Comparison of ENCODE assay signal across 11 cellular contexts in genomic region chr3:36906504-36907149, GRCh38. TPM values are rescaled to one million over a fixed set of nuclear protein-coding genes. Genes with fewer than 3 reads are reported as not detected.
A peak's percentile ranks its signal among the peaks of the same experiment; 100 is the strongest.
DNase-seq lines count a peak whose midpoint lies in the region; ATAC-seq, FAIRE-seq and TF ChIP-seq lines count a peak whose summit lies in the region.
"Had no signal": no experiment of that assay in that cellular context is flagged by ENCODE, and none has a peak within 500 bp of the region (broad histone marks: within the 10 kb centered on the region; RNA-seq: fewer than 3 reads in every experiment).

No MANE protein-coding gene starts in this region.

- dilution Hi-C loops in endothelial cell of umbilical vein (cut with MboI; ENCODE audit: extremely low pct_ligation_motif_present, low sequenced_read_pairs), result no loop called here

- H3K4me3 ChIP-seq in endothelial cell of umbilical vein (replicated peaks in 1 of 3; ENCODE audit: insufficient read depth in 1 of 3, low read depth in 1 of 3, low read length in 3 of 3), result no peak overlapping the region
- H3K4me3 ChIP-seq: neural progenitor cell had no signal

- no peak overlapping the region for H3K27ac ChIP-seq in endothelial cell of umbilical vein (ENCODE audit: insufficient read depth, low read depth, low read length)
- H3K27ac ChIP-seq: neural progenitor cell had no signal

- POLR2A ChIA-PET in endothelial cell of umbilical vein (lab: Charles Lee), result no interaction called here

- no peaks in the 10 kb centered on the region for H3K79me2 ChIP-seq in endothelial cell of umbilical vein (ENCODE audit: control insufficient read depth, insufficient read depth, low read length)

- FAIRE-seq in endothelial cell of umbilical vein (lab: Jason Lieb, UNC), result no peak

- intact Hi-C loops in endothelial cell of umbilical vein (cut with micrococcal nuclease), result loop anchor here (5.0 kb wide), 1 partner anchor 276 kb away; no protein-coding TSS in a partner anchor

- no peaks in the 10 kb centered on the region for H3K9me3 ChIP-seq in endothelial cell of umbilical vein (replicated peaks; ENCODE audit: control insufficient read depth, insufficient read depth, low read length)
- H3K9me3 ChIP-seq: esophagus muscularis mucosa had no signal

- CTCF ChIA-PET in endothelial cell of umbilical vein (lab: Charles Lee), result interaction anchor here (1.4 to 5.4 kb wide), 4 partner anchors 17 to 52 kb away, joined by 3 to 71 read pairs (median 8); no protein-coding TSS in a partner anchor

- H3K36me3 ChIP-seq in endothelial cell of umbilical vein (ENCODE audit: control insufficient read depth in 2 of 2, extremely low read depth in 1 of 2, insufficient read depth in 2 of 2, low read length in 2 of 2), result no peaks in the 10 kb centered on the region
- H3K36me3 ChIP-seq: neural progenitor cell had no signal

- ATAC-seq in HG02840 (IDR thresholded peaks at IDR 0.05; ENCODE audit: low FRiP score, unreplicated experiment), result no peak
- ATAC-seq in GM18502 (IDR thresholded peaks at IDR 0.05; ENCODE audit: poor library complexity, unreplicated experiment), result no peak
- ATAC-seq in HG03565 (IDR thresholded peaks at IDR 0.05; ENCODE audit: unreplicated experiment), result no peak

- H4K20me1 ChIP-seq in endothelial cell of umbilical vein (replicated peaks; ENCODE audit: control insufficient read depth, extremely low read depth, insufficient read depth, low read length), result no peaks in the 10 kb centered on the region

- TF ChIP-seq CTCF in endothelial cell of umbilical vein (IDR thresholded peaks at IDR 0.05; ENCODE audit: extremely low read depth in 1 of 2, insufficient read depth in 1 of 2, low read depth in 1 of 2, low read length in 2 of 2), result no peak

- BruUV-seq in endothelial cell of umbilical vein (replicated peaks; lab: Mats Ljungman, UMichigan), result no TSS peak

- H3K9me1 ChIP-seq in endothelial cell of umbilical vein (replicated peaks; ENCODE audit: control insufficient read depth, extremely low read depth, insufficient read depth, low read length), result no peaks in the 10 kb centered on the region

- DNase-seq in GM03348 (ENCODE audit: low spot score) (peak; percentile 47), RPMI7951 (ENCODE audit: low read depth) (peak; percentile 13), endothelial cell of umbilical vein (ENCODE audit: low read depth, low spot score) (peak; percentile 60), renal cortical epithelial cell (ENCODE audit: low read depth) (peak; percentile 16)
- DNase-seq: activated effector memory CD4-positive, alpha-beta T cell treated with Interleukin-2 at 50 U/mL for 16 hours; NCI-H2171 had no signal

- H3K4me2 ChIP-seq in endothelial cell of umbilical vein (ENCODE audit: insufficient read depth, low read length), result no peak overlapping the region
- H3K4me2 ChIP-seq: neural progenitor cell had no signal

- peaks cover 25% of the 10 kb centered on the region for H3K4me1 ChIP-seq in endothelial cell of umbilical vein (ENCODE audit: control insufficient read depth, extremely low read depth, insufficient read depth, low read length)
- H3K4me1 ChIP-seq: neural progenitor cell had no signal

- no peak overlapping the region for H3K9ac ChIP-seq in endothelial cell of umbilical vein (replicated peaks; ENCODE audit: extremely low read depth, insufficient read depth, low read length)
- H3K9ac ChIP-seq: neural progenitor cell had no signal

- no peaks in the 10 kb centered on the region for H3K27me3 ChIP-seq in endothelial cell of umbilical vein (ENCODE audit: control insufficient read depth in 2 of 2, insufficient read depth in 2 of 2, low read length in 2 of 2)
- H3K27me3 ChIP-seq: esophagus muscularis mucosa, neural progenitor cell had no signal

- TF ChIP-seq POLR2A in endothelial cell of umbilical vein (IDR thresholded peaks at IDR 0.05; ENCODE audit: low read depth, low read length), result no peak

- H2AFZ ChIP-seq in endothelial cell of umbilical vein (ENCODE audit: low read depth, low read length), result peak overlapping the region; percentile 18
- H2AFZ ChIP-seq: neural progenitor cell had no signal

TF ChIP-seq in endothelial cell of umbilical vein, 7 proteins besides CTCF, POLR2A, EP300 and RAD21:
- TF ChIP-seq GATA2 (IDR thresholded peaks at IDR 0.05; ENCODE audit: insufficient read depth, insufficient read length, low read depth, low read length), result peak; percentile 42
- TF ChIP-seq FOS (IDR thresholded peaks at IDR 0.05; ENCODE audit: borderline replicate concordance, insufficient read depth, low read length), result no peak

RNA-seq across cellular contexts. Expression of gene TRANK1, which starts 38.2 kb away (rescaled TPM):
- total RNA-seq in RPMI7951 (2014; rRNA removed; shearing (Covaris generic)), result 14.0 and 15.3 TPM in 2 replicates
- total RNA-seq in endothelial cell of umbilical vein (8.0 and 14.4 TPM in 2 replicates), renal cortical epithelial cell (12.7 and 31.1 TPM in 2 replicates)
- 3.5 and 4.6 TPM in 2 replicates for polyA plus RNA-seq in endothelial cell of umbilical vein
- polyA plus RNA-seq in endothelial cell of umbilical vein (2011; cell fraction: cytosol; rRNA removed), result 2.9 and 3.7 TPM in 2 replicates
- polyA plus RNA-seq in endothelial cell of umbilical vein (2011; cell fraction: nucleus; rRNA removed), result 13.9 and 15.8 TPM in 2 replicates
- polyA plus RNA-seq in endothelial cell of umbilical vein (2012), result 6.8 and 7.3 TPM in 2 replicates
- polyA minus RNA-seq in endothelial cell of umbilical vein, result 18.2 and 26.1 TPM in 2 replicates
- polyA minus RNA-seq in endothelial cell of umbilical vein (2011; cell fraction: cytosol; rRNA and poly(A)+ RNA removed), result 2.8 TPM
- 8.4 and 10.6 TPM in 2 replicates for polyA minus RNA-seq in endothelial cell of umbilical vein (2011; cell fraction: nucleus; rRNA and poly(A)+ RNA removed)
